9 cellular contexts compared by ENCODE assay signal in genomic region chr7:55073051-55073511, GRCh38. TPM values are rescaled to one million over a fixed set of nuclear protein-coding genes. Genes with fewer than 3 reads are reported as not detected.
DNase-seq lines count a peak whose midpoint lies in the region; ATAC-seq lines count a peak whose summit lies in the region.
"Had no signal": no experiment of that assay in that cellular context is flagged by ENCODE, and none has a peak within 500 bp of the region (broad histone marks: within the 10 kb centered on the region; RNA-seq: fewer than 3 reads in every experiment).

No MANE protein-coding gene starts in this region.

- peaks cover 9% of the 10 kb centered on the region for H3K9me3 ChIP-seq in Karpas-422 (ENCODE audit: low read length)

- no peaks in the 10 kb centered on the region for H3K9me2 ChIP-seq in Karpas-422 (replicated peaks; ENCODE audit: insufficient read depth, low read length)

- H4K20me1 ChIP-seq in Karpas-422 (ENCODE audit: insufficient read depth, low read depth, low read length), result no peaks in the 10 kb centered on the region

- H3K4me1 ChIP-seq in Karpas-422 (ENCODE audit: low read length), result peaks cover 58% of the 10 kb centered on the region

- H2AFZ ChIP-seq in Karpas-422 (ENCODE audit: low read length), result no peak overlapping the region

- H3K27me3 ChIP-seq in Karpas-422 (ENCODE audit: low read length), result no peaks in the 10 kb centered on the region

- H3K36me3 ChIP-seq in Karpas-422 (ENCODE audit: insufficient read depth, low read length), result no peaks in the 10 kb centered on the region; the same call in 1 of the 2 replicates

- no peaks in the 10 kb centered on the region for H3K79me2 ChIP-seq in Karpas-422 (ENCODE audit: low read length)

- peak overlapping the region; percentile 18 for H3K4me3 ChIP-seq in Karpas-422 (ENCODE audit: low read length)

- peak overlapping the region; percentile 52 for H3K4me2 ChIP-seq in Karpas-422 (ENCODE audit: low read depth, low read length, poor library complexity, severe bottlenecking)

- 0 out of 2 replicates have a peak overlapping the region, but pooled peaks have one; percentile 5 for H3K9ac ChIP-seq in Karpas-422 (ENCODE audit: low read length)

- ATAC-seq in GM18502 (IDR thresholded peaks at IDR 0.05; ENCODE audit: poor library complexity, unreplicated experiment), result peak; percentile 63
- peak; percentile 58 for ATAC-seq in GM21619 (IDR thresholded peaks at IDR 0.05; ENCODE audit: unreplicated experiment)

- peak overlapping the region; percentile 92 for H3K27ac ChIP-seq in Karpas-422 (ENCODE audit: low read length)

- DNase-seq in Karpas-422 (peak; percentile 95), kidney tubule cell (ENCODE audit: low spot score) (peak; percentile 85), NCI-H2171 treated with DMSO at 0.1 percent for 48 hours (lab: John Stamatoyannopoulos, UW) (no peak), OCI-M1 (lab: John Stamatoyannopoulos, UW) (no peak), hypothalamus (lab: John Stamatoyannopoulos, UW) (no peak), KG1 (lab: John Stamatoyannopoulos, UW) (no peak)
- DNase-seq: left cardiac atrium had no signal

RNA-seq across cellular contexts. Expression of gene EGFR, which starts 54.3 kb away (rescaled TPM):
- total RNA-seq in Karpas-422 (2014; rRNA removed; shearing (Covaris generic); ENCODE audit: low replicate concordance), result not detected in 2 replicates

Comparison
In these comparisons a context has a peak if more than half of its experiments do, and no peak if none do; other contexts are left out.
1. DNase-seq: peak in Karpas-422 (single experiment) and kidney tubule cell (single experiment); none in NCI-H2171 treated with DMSO at 0.1 percent for 48 hours (single experiment), OCI-M1 (single experiment), hypothalamus (0 of 51) and KG1 (single experiment).